In the genomic region with DNA sequence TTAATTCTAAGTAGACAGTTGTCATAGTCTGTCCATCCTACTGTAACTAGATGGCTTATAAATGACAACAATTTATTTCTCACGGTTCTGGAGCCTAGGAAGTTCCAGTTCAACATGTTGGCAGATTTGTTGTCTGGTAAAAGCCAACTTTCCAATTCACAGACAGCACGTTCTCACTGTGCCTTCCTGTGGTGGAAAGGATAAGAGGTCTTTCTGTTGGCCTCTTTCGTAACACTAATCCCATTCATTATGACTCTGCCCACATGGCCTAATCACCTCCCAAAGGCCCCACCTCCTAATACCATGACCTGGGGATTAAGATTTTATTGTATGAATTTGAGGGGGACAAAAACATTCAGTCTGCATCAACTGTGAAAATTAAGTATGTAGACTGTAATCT, we compare ENCODE assay signal across 17 cellular contexts.
DNase-seq lines count a peak whose midpoint lies in the region; ATAC-seq, FAIRE-seq and TF ChIP-seq lines count a peak whose summit lies in the region.
"Had no signal": no experiment of that assay in that cellular context is flagged by ENCODE, and none has a peak within 500 bp of the region (broad histone marks: within the 10 kb centered on the region; RNA-seq: fewer than 3 reads in every experiment).

No MANE protein-coding gene starts in this region.

- H3K4me3 Mint-ChIP-seq in endodermal cell (no peak overlapping the region), chondrocyte (ENCODE audit: unreplicated experiment) (no peak overlapping the region)
- H3K4me3 Mint-ChIP-seq: CD14-positive monocyte; CD8-positive, alpha-beta T cell; H9 had no signal

- peaks cover 13% of the 10 kb centered on the region for H3K9me3 ChIP-seq in endodermal cell (ENCODE audit: control insufficient read depth, low read length)
- H3K9me3 ChIP-seq in neuronal stem cell (replicated peaks in 1 of 2; ENCODE audit: control insufficient read depth in 2 of 2, insufficient read depth in 1 of 2, low read depth in 1 of 2, low read length in 2 of 2): no peaks in the 10 kb centered on the region
- H3K9me3 ChIP-seq: A549, Caco-2 had no signal

- no peaks in the 10 kb centered on the region for H3K27me3 ChIP-seq in endodermal cell (ENCODE audit: control insufficient read depth, insufficient read depth, low read length, poor library complexity, severe bottlenecking)
- no peaks in the 10 kb centered on the region for H3K27me3 ChIP-seq in neuronal stem cell (ENCODE audit: control insufficient read depth in 3 of 3, insufficient read depth in 3 of 3, low read depth in 1 of 3, low read length in 3 of 3)

- DNase-seq in D721Med (ENCODE audit: insufficient read length, low spot score): no peak
- peak; percentile 89 for DNase-seq in SK-MEL-5 (ENCODE audit: low read depth, low spot score)
- DNase-seq in endodermal cell: no peak
- DNase-seq in neuronal stem cell (ENCODE audit: low spot score): peak; percentile 23
- no peak for DNase-seq in chondrocyte (ENCODE audit: low spot score)
- DNase-seq in NCI-H2227 treated with DMSO at 0.1 percent for 48 hours (lab: John Stamatoyannopoulos, UW): no peak
- DNase-seq: Caco-2; CD8-positive, alpha-beta T cell; DMS 273 treated with DMSO at 0.1 percent for 48 hours; GOT3; H9 had no signal

- H3K23ac ChIP-seq in neuronal stem cell (ENCODE audit: low read depth, low read length, poor library complexity): no peak overlapping the region

- H3K4me1 ChIP-seq in endodermal cell (ENCODE audit: control insufficient read depth, insufficient read depth, low read length) (peaks cover 5% of the 10 kb centered on the region), neuronal stem cell (ENCODE audit: control insufficient read depth in 2 of 2, insufficient read depth in 1 of 2, low read depth in 1 of 2, low read length in 2 of 2) (no peaks in the 10 kb centered on the region)
- H3K4me1 ChIP-seq: A549, Caco-2 had no signal

- H3K27ac ChIP-seq in endodermal cell (ENCODE audit: low read depth, low read length) (no peak overlapping the region), neuronal stem cell (replicated peaks; ENCODE audit: low read length) (peak overlapping the region; percentile 61)
- H3K27ac ChIP-seq: A549 had no signal

- H3K36me3 ChIP-seq in endodermal cell (ENCODE audit: control insufficient read depth, insufficient read depth, low read length) (no peaks in the 10 kb centered on the region), neuronal stem cell (replicated peaks in 1 of 2; ENCODE audit: control insufficient read depth in 2 of 2, insufficient read depth in 2 of 2, low read length in 2 of 2) (no peaks in the 10 kb centered on the region)

- no peak overlapping the region for H3K4ac ChIP-seq in neuronal stem cell (ENCODE audit: low read length)

- H2AFZ ChIP-seq in neuronal stem cell (ENCODE audit: low read length): peak overlapping the region; percentile 4

- no peak overlapping the region for H2BK12ac ChIP-seq in neuronal stem cell (ENCODE audit: low read length)

- H3K4me3 ChIP-seq in endodermal cell (ENCODE audit: low read length) (peak overlapping the region; percentile 8), neuronal stem cell (ENCODE audit: low read length in 2 of 2) (no peak overlapping the region)
- H3K4me3 ChIP-seq: A549 had no signal

- no peak overlapping the region for H2AK5ac ChIP-seq in neuronal stem cell (ENCODE audit: low read depth, low read length)

- H3K27ac Mint-ChIP-seq in endodermal cell: no peak overlapping the region
- H3K27ac Mint-ChIP-seq in chondrocyte (ENCODE audit: unreplicated experiment): no peak overlapping the region
- H3K27ac Mint-ChIP-seq: CD14-positive monocyte; CD8-positive, alpha-beta T cell had no signal

- peak; percentile 41 for FAIRE-seq in D721Med (lab: Jason Lieb, UNC)
- FAIRE-seq: A549, HepG2, HTR-8/SVneo had no signal

- 72 to 80% methylated on average over 2 to 3 of the region's 3 CpGs for WGBS in endodermal cell (ENCODE audit: insufficient coverage in 1 of 2, insufficient read length in 1 of 2), 2 experiments
- WGBS in neuronal stem cell (ENCODE audit: extremely low coverage in 2 of 2, insufficient read length in 2 of 2, insufficient replicate concordance in 1 of 2), 2 donors: no CpG with 5 or more reads among the region's 3 CpGs

- no peak overlapping the region for H2BK120ac ChIP-seq in neuronal stem cell (ENCODE audit: low read depth, low read length)

- H3K9me3 Mint-ChIP-seq in endodermal cell (peaks cover 3% of the 10 kb centered on the region), chondrocyte (ENCODE audit: low read depth) (peaks cover 3% of the 10 kb centered on the region)
- H3K9me3 Mint-ChIP-seq: H9 had no signal

- H3K27me3 Mint-ChIP-seq in endodermal cell (ENCODE audit: insufficient read depth) (no peaks in the 10 kb centered on the region), chondrocyte (ENCODE audit: low read depth) (no peaks in the 10 kb centered on the region)

- H3K14ac ChIP-seq in neuronal stem cell (ENCODE audit: low read length): no peak overlapping the region

- H2BK5ac ChIP-seq in neuronal stem cell (ENCODE audit: low read length): no peak overlapping the region

- no peak overlapping the region for H2BK15ac ChIP-seq in neuronal stem cell (ENCODE audit: low read length)

- no peak overlapping the region for H4K8ac ChIP-seq in neuronal stem cell (ENCODE audit: low read depth, low read length)

- no peaks in the 10 kb centered on the region for H3K79me1 ChIP-seq in neuronal stem cell (ENCODE audit: low read depth, low read length)

- TF ChIP-seq CTCF in D721Med (IDR thresholded peaks at IDR 0.05; ENCODE audit: insufficient read depth, missing control alignments): no peak
- TF ChIP-seq CTCF in endodermal cell (conservative IDR thresholded peaks at IDR 0.05): no peak
- no peak for TF ChIP-seq CTCF in chondrocyte (IDR thresholded peaks at IDR 0.05)

- H4K91ac ChIP-seq in neuronal stem cell (ENCODE audit: low read depth, low read length, poor library complexity): no peak overlapping the region

- H3K18ac ChIP-seq in neuronal stem cell (ENCODE audit: low read length): no peak overlapping the region

- no peaks in the 10 kb centered on the region for H3K36me3 Mint-ChIP-seq in endodermal cell (ENCODE audit: low read depth)
- H3K36me3 Mint-ChIP-seq in chondrocyte (ENCODE audit: low read depth): no peaks in the 10 kb centered on the region
- H3K36me3 Mint-ChIP-seq: CD14-positive monocyte; CD8-positive, alpha-beta T cell had no signal

- no peak overlapping the region for H3K9ac ChIP-seq in endodermal cell (ENCODE audit: extremely low read depth, low read length, poor library complexity, severe bottlenecking)
- no peak overlapping the region for H3K9ac ChIP-seq in neuronal stem cell (ENCODE audit: low read depth, low read length, poor library complexity)

- in situ Hi-C loops in SK-MEL-5 (cut with HindIII; ENCODE audit: low pct_unique_long_range_greater_than_20kb, low sequenced_read_pairs): no loop called here

- H3K4me1 Mint-ChIP-seq in endodermal cell (peaks cover 7% of the 10 kb centered on the region), chondrocyte (ENCODE audit: low read depth) (no peaks in the 10 kb centered on the region)
- H3K4me1 Mint-ChIP-seq: CD14-positive monocyte had no signal

- ATAC-seq in GM21825 (IDR thresholded peaks at IDR 0.05; ENCODE audit: unreplicated experiment) (no peak), HG03442 (IDR thresholded peaks at IDR 0.05; ENCODE audit: unreplicated experiment) (no peak)
- ATAC-seq: A549; CD8-positive, alpha-beta T cell; HepG2 had no signal

- no peak overlapping the region for H3K4me2 ChIP-seq in neuronal stem cell (ENCODE audit: insufficient read depth, low read length, poor library complexity, severe bottlenecking)
- H3K4me2 ChIP-seq: A549 had no signal

Comparison
In these comparisons a context has a peak if more than half of its experiments do, and no peak if none do; other contexts are left out.
1. DNase-seq: peak in SK-MEL-5 (single experiment) and neuronal stem cell (single experiment); none in D721Med (single experiment), endodermal cell (single experiment), chondrocyte (single experiment) and NCI-H2227 treated with DMSO at 0.1 percent for 48 hours (single experiment).